Comparison of ENCODE assay signal across 8 cellular contexts in genomic region chrX:74420194-74421035, GRCh38. TPM values are rescaled to one million over a fixed set of nuclear protein-coding genes. Genes with fewer than 3 reads are reported as not detected.
DNase-seq lines count a peak whose midpoint lies in the region; ATAC-seq and TF ChIP-seq lines count a peak whose summit lies in the region.

No MANE protein-coding gene starts in this region.

- H3K4me2 ChIP-seq in GM23248 (ENCODE audit: unreplicated experiment), result peak overlapping the region; percentile 86
- peak overlapping the region; percentile 92 for H3K4me2 ChIP-seq in PC-9

- H3K36me3 ChIP-seq in GM23248 (ENCODE audit: low read depth) (no peaks in the 10 kb centered on the region), PC-9 (ENCODE audit: low read depth) (no peaks in the 10 kb centered on the region), iPS DF 6.9 (ENCODE audit: control insufficient read depth, insufficient read depth, low read length) (no peaks in the 10 kb centered on the region)

- BruUV-seq in PC-9 (replicated peaks; lab: Mats Ljungman, UMichigan), result no TSS peak
- BruUV-seq in MCF 10A (replicated peaks; lab: Mats Ljungman, UMichigan), result no TSS peak

- peak overlapping the region; percentile 81 for H3K27ac ChIP-seq in GM23248
- H3K27ac ChIP-seq in PC-9, result no peak overlapping the region
- H3K27ac ChIP-seq in iPS DF 6.9 (ENCODE audit: low read length), result no peak overlapping the region

- POLR2A ChIA-PET in PC-9 (lab: Charles Lee; ENCODE audit: unreplicated experiment), result no interaction called here
- POLR2A ChIA-PET in MCF 10A (lab: Yijun Ruan, JAX), result interaction anchor here (0.6 to 6.0 kb wide), 12 partner anchors 12 to 883 kb away, joined by 3 to 51 read pairs (median 4); no protein-coding TSS in a partner anchor

- DNase-seq in GM23248, result peak; percentile 78
- peak; percentile 1 to 34 for DNase-seq in PC-9
- DNase-seq in MCF 10A (ENCODE audit: unreplicated experiment), result peak; percentile 60
- DNase-seq in iPS DF 6.9 (ENCODE audit: low read depth, low spot score), result no peak
- peak; percentile 70 for DNase-seq in putamen (ENCODE audit: low spot score)

- no peaks in the 10 kb centered on the region for H3K27me3 ChIP-seq in GM23248 (replicated peaks; ENCODE audit: insufficient read depth)
- H3K27me3 ChIP-seq in PC-9 (ENCODE audit: insufficient read depth, low read depth), result no peaks in the 10 kb centered on the region
- H3K27me3 ChIP-seq in iPS DF 6.9 (ENCODE audit: control insufficient read depth, insufficient read depth, low read length), result no peaks in the 10 kb centered on the region

- H3K9ac ChIP-seq in GM23248, result peak overlapping the region; percentile 83

- H3K4me3 ChIP-seq in GM23248, result peak overlapping the region; percentile 79
- H3K4me3 ChIP-seq in PC-9, result peak overlapping the region; percentile 66
- H3K4me3 ChIP-seq in iPS DF 6.9 (ENCODE audit: low read length), result peak overlapping the region; percentile 72; the same call in 1 of the 2 replicates

- WGBS in GM23248 (ENCODE audit: low coverage in 1 of 2, low lambda C conversion rate in 2 of 2, missing lambda C conversion rate in 2 of 2), 2 experiments, result 0 to 1% methylated on average over 7 to 22 of the region's 54 CpGs
- no CpG with 5 or more reads among the region's 54 CpGs for WGBS in iPS DF 6.9 (ENCODE audit: insufficient coverage, insufficient read length)

- H3K9me2 ChIP-seq in GM23248 (ENCODE audit: insufficient read depth) (no peaks in the 10 kb centered on the region), PC-9 (ENCODE audit: insufficient read depth) (no peaks in the 10 kb centered on the region)

- CTCF ChIA-PET in PC-9 (lab: Charles Lee) (no interaction called here), MCF 10A (lab: Yijun Ruan, JAX) (interaction anchor here (0.6 to 3.1 kb wide), 7 partner anchors 16 to 1880 kb away, joined by 3 to 13 read pairs (median 4); no protein-coding TSS in a partner anchor)

- H3K4me1 Mint-ChIP-seq in MCF 10A (ENCODE audit: insufficient read depth, unreplicated experiment), result no peaks in the 10 kb centered on the region

- H3F3A ChIP-seq in GM23248 (ENCODE audit: insufficient read depth) (peaks cover 3% of the 10 kb centered on the region; the same call in 1 of the 2 replicates), PC-9 (ENCODE audit: insufficient read depth, low read depth) (no peaks in the 10 kb centered on the region)

- TF ChIP-seq CTCF in PC-9 (conservative IDR thresholded peaks at IDR 0.05), result no peak
- no peak for TF ChIP-seq CTCF in MCF 10A (IDR thresholded peaks at IDR 0.05; ENCODE audit: unreplicated experiment)

- H3K4me1 ChIP-seq in GM23248 (ENCODE audit: insufficient read depth) (peaks cover 5% of the 10 kb centered on the region; the same call in 1 of the 2 replicates), PC-9 (replicated peaks; ENCODE audit: insufficient read depth) (0 out of 2 replicates have a peak, but pooled peaks cover 5% of the 10 kb centered on the region), iPS DF 6.9 (ENCODE audit: control insufficient read depth, insufficient read depth, low read length) (peaks cover 4% of the 10 kb centered on the region; the same call in 1 of the 2 replicates)

- H3K36me3 Mint-ChIP-seq in MCF 10A (ENCODE audit: insufficient read depth, unreplicated experiment), result no peaks in the 10 kb centered on the region

- H3K79me2 ChIP-seq in GM23248 (ENCODE audit: insufficient read depth) (peaks cover 28% of the 10 kb centered on the region), PC-9 (ENCODE audit: low read depth) (no peaks in the 10 kb centered on the region)

- ATAC-seq in HG03025 (IDR thresholded peaks at IDR 0.05; ENCODE audit: low FRiP score, unreplicated experiment) (no peak), GM18873 (IDR thresholded peaks at IDR 0.05; ENCODE audit: low FRiP score, unreplicated experiment) (no peak), GM18861 (IDR thresholded peaks at IDR 0.05; ENCODE audit: unreplicated experiment) (no peak)

- in situ Hi-C loops in GM23248 (cut with MboI), result no loop called here

- no peaks in the 10 kb centered on the region for H3K9me3 Mint-ChIP-seq in MCF 10A (ENCODE audit: unreplicated experiment)

- peaks cover 11% of the 10 kb centered on the region for H3K27me3 Mint-ChIP-seq in MCF 10A (ENCODE audit: insufficient read depth, unreplicated experiment)

- H4K20me1 ChIP-seq in GM23248 (ENCODE audit: insufficient read depth), result no peaks in the 10 kb centered on the region
- H4K20me1 ChIP-seq in PC-9 (ENCODE audit: insufficient read depth), result no peaks in the 10 kb centered on the region

- peak overlapping the region; percentile 89 for H3K4me3 Mint-ChIP-seq in MCF 10A (ENCODE audit: unreplicated experiment)

- intact Hi-C loops in PC-9 (cut with micrococcal nuclease; ENCODE audit: unreplicated experiment), result no loop called here
- intact Hi-C loops in MCF 10A (cut with micrococcal nuclease), result loop anchor here (1.0 to 10.0 kb wide), 3 partner anchors 31 to 114 kb away; no protein-coding TSS in a partner anchor

- H3K9me3 ChIP-seq in GM23248 (ENCODE audit: low read depth) (no peaks in the 10 kb centered on the region), PC-9 (ENCODE audit: insufficient read depth, low read depth) (no peaks in the 10 kb centered on the region), iPS DF 6.9 (ENCODE audit: control insufficient read depth, insufficient read depth, low read length) (no peaks in the 10 kb centered on the region)

- peak overlapping the region; percentile 56 for H3K27ac Mint-ChIP-seq in MCF 10A (ENCODE audit: low read depth, unreplicated experiment)

- H2AFZ ChIP-seq in GM23248 (peak overlapping the region; percentile 87), PC-9 (peak overlapping the region; percentile 86)

RNA-seq across cellular contexts. Expression of gene SLC16A2, which starts 0.9 kb away (rescaled TPM):
- total RNA-seq in GM23248 (2014; rRNA removed; shearing (Covaris generic)), result 53.0 and 55.3 TPM in 2 replicates
- 55.6 and 56.8 TPM in 2 replicates for polyA plus RNA-seq in GM23248 (2016; fragmentation: Nextera tagmentation; extraction: Ambion mirVana)
- total RNA-seq in PC-9 (2021), result not detected in 2 replicates
- total RNA-seq in MCF 10A (2022), result 11.9 and 13.7 TPM in 2 replicates

Comparison
In these comparisons a context has a peak if more than half of its experiments do, and no peak if none do; other contexts are left out.
1. RNA of gene SLC16A2, which starts 0.9 kb away (total RNA-seq): 53.0 to 55.3 TPM in GM23248 and 11.9 to 13.7 TPM in MCF 10A; not detected in PC-9; every median in the first group is over 10 times any median in the second.
2. Peak in every context shown above with its lines, with median percentiles within 50 percentile points of each other: H3K4me3 ChIP-seq.